In the genomic region with DNA sequence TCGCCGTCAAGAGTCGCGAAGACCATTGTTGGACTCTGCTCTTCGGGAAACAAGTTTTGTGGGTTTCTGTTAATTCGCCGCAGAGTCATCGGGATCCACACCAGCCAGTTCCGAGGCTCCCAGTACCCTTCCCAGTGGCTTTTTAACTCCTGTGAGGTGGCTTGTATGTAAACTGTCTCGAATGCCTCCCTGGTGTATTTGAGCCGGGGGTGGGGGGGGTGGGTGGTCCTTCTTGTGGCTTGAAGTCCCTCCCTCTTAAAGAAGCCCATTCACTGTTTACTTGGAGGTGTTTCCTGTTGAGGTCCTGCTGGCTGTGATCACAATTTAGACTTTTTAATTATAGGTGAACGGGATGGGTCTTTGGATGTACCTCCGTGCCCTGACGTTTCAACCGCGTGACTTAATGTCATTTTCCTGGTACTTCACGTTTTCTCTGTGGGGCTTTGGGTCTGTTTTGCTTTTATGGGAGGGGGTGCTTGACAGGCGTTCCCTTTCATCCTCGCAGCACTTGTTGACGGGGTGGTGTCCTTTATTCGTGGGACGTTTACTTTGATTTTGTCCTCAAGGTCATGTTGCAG, we compare ENCODE assay signal across 8 cellular contexts. TPM values are rescaled to one million over a fixed set of nuclear protein-coding genes. Genes with fewer than 3 reads are reported as not detected.
DNase-seq lines count a peak whose midpoint lies in the region; ATAC-seq and TF ChIP-seq lines count a peak whose summit lies in the region.

No MANE protein-coding gene starts in this region.

- intact Hi-C loops in spleen (cut with DNase I; ENCODE audit: low total_unique reads): no loop called here

- ATAC-seq in GM19328 (IDR thresholded peaks at IDR 0.05; ENCODE audit: unreplicated experiment): no peak

- H3K36me3 Mint-ChIP-seq in IgD-negative memory B cell: no peaks in the 10 kb centered on the region
- peaks cover 21% of the 10 kb centered on the region for H3K36me3 Mint-ChIP-seq in activated naive CD4-positive, alpha-beta T cell treated with anti-CD3 and anti-CD28 coated beads, Interleukin-2, amount 10 ng/mL, durations not matched to agents 7 days and 5 days

- TF ChIP-seq CTCF in spleen (IDR thresholded peaks at IDR 0.05 in 8 of 11, conservative IDR thresholded peaks at IDR 0.05 in 3 of 11): no peak

- H3K36me3 ChIP-seq in iPS-18a (ENCODE audit: control insufficient read depth, low read depth, low read length) (no peaks in the 10 kb centered on the region), spleen (peaks cover 0 to 2% (median 0%) of the 10 kb centered on the region in 6 donors)

- H3K27me3 Mint-ChIP-seq in IgD-negative memory B cell: no peaks in the 10 kb centered on the region
- H3K27me3 Mint-ChIP-seq in activated naive CD4-positive, alpha-beta T cell treated with anti-CD3 and anti-CD28 coated beads, Interleukin-2, amount 10 ng/mL, durations not matched to agents 7 days and 5 days: peaks cover 12% of the 10 kb centered on the region

- H3K4me1 ChIP-seq in iPS-18a (ENCODE audit: control insufficient read depth, low read depth, low read length) (peaks cover 13% of the 10 kb centered on the region), spleen (peaks cover 39 to 60% (median 55%) of the 10 kb centered on the region in 6 donors)

- H3K9me3 ChIP-seq in iPS-18a (ENCODE audit: control insufficient read depth, low read depth, low read length) (no peaks in the 10 kb centered on the region), spleen (no peaks in the 10 kb centered on the region)

- H3K27me3 ChIP-seq in iPS-18a (ENCODE audit: control insufficient read depth, insufficient read depth, low read length) (no peaks in the 10 kb centered on the region), spleen (replicated peaks in 1 of 7) (no peaks in the 10 kb centered on the region)

- H3K4me3 ChIP-seq in iPS-18a (ENCODE audit: low read length): peak overlapping the region; percentile 83
- peak overlapping the region; percentile 72 to 97 (median 87) for H3K4me3 ChIP-seq in spleen

- H3K9ac ChIP-seq in iPS-18a (ENCODE audit: low read length): peak overlapping the region; percentile 78

- peak overlapping the region; percentile 61 to 92 (median 88) for H3K27ac Mint-ChIP-seq in IgD-negative memory B cell
- H3K27ac Mint-ChIP-seq in activated naive CD4-positive, alpha-beta T cell treated with anti-CD3 and anti-CD28 coated beads, Interleukin-2, amount 10 ng/mL, durations not matched to agents 7 days and 5 days: peak overlapping the region; percentile 82

- CTCF ChIA-PET in activated naive CD4-positive, alpha-beta T cell treated with anti-CD3 and anti-CD28 coated beads, Interleukin-2, amount 10 ng/mL, durations not matched to agents 7 days and 5 days (lab: Charles Lee): interaction anchor here (1.3 kb wide), 1 partner anchor 122 kb away, joined by 6 read pairs; no protein-coding TSS in a partner anchor

- DNase-seq in DMS114 treated with DMSO at 0.1 percent for 48 hours (lab: John Stamatoyannopoulos, UW; ENCODE audit: unreplicated experiment) (peak; percentile 93), spleen (peak; percentile 25), NCI-H2171 treated with DMSO at 0.1 percent for 48 hours (lab: John Stamatoyannopoulos, UW) (no peak), UCSD-AML1 (lab: John Stamatoyannopoulos, UW; ENCODE audit: unreplicated experiment) (no peak)
- DNase-seq in activated naive CD4-positive, alpha-beta T cell treated with anti-CD3 and anti-CD28 coated beads, Interleukin-2, amount 10 ng/mL, durations not matched to agents 7 days and 5 days: peak; percentile 32

- H3K9me3 Mint-ChIP-seq in IgD-negative memory B cell: no peaks in the 10 kb centered on the region
- H3K9me3 Mint-ChIP-seq in activated naive CD4-positive, alpha-beta T cell treated with anti-CD3 and anti-CD28 coated beads, Interleukin-2, amount 10 ng/mL, durations not matched to agents 7 days and 5 days: no peaks in the 10 kb centered on the region

- WGBS in spleen, 5 donors: 0 to 1% (median 1%) methylated on average over 21 to 22 of the region's 22 CpGs

- H3K4me3 Mint-ChIP-seq in IgD-negative memory B cell: peak overlapping the region; percentile 85 to 97 (median 92)
- peak overlapping the region; percentile 71 for H3K4me3 Mint-ChIP-seq in activated naive CD4-positive, alpha-beta T cell treated with anti-CD3 and anti-CD28 coated beads, Interleukin-2, amount 10 ng/mL, durations not matched to agents 7 days and 5 days

- no peak for TF ChIP-seq POLR2A in spleen (IDR thresholded peaks at IDR 0.05)

- no peak overlapping the region for H3K27ac ChIP-seq in iPS-18a (ENCODE audit: low read length)
- peak overlapping the region; percentile 94 to 99 (median 98) for H3K27ac ChIP-seq in spleen

- peaks cover 38 to 42% (median 41%) of the 10 kb centered on the region in 3 donors for H3K4me1 Mint-ChIP-seq in IgD-negative memory B cell
- H3K4me1 Mint-ChIP-seq in activated naive CD4-positive, alpha-beta T cell treated with anti-CD3 and anti-CD28 coated beads, Interleukin-2, amount 10 ng/mL, durations not matched to agents 7 days and 5 days: peaks cover 43% of the 10 kb centered on the region

RNA-seq across cellular contexts. Expression of gene PPP6R3, which starts 0.8 kb away (rescaled TPM):
- 41.1 TPM for polyA plus RNA-seq in IgD-negative memory B cell
- total RNA-seq in spleen: 100 to 1,000 TPM; 112 to 178 (median 149) TPM
- 10 to 100 TPM; 23.9 to 33.7 (median 28.1) TPM for polyA plus RNA-seq in spleen

Comparison
In these comparisons a context has a peak if more than half of its experiments do, and no peak if none do; other contexts are left out.
1. DNase-seq: peak in DMS114 treated with DMSO at 0.1 percent for 48 hours (single experiment), activated naive CD4-positive, alpha-beta T cell treated with anti-CD3 and anti-CD28 coated beads, Interleukin-2, amount 10 ng/mL, durations not matched to agents 7 days and 5 days (single experiment) and spleen (single experiment); none in NCI-H2171 treated with DMSO at 0.1 percent for 48 hours (single experiment) and UCSD-AML1 (single experiment).